ENCODE assay signal across 8 cellular contexts in genomic region chr16:2428051-2428786, GRCh38. TPM values are rescaled to one million over a fixed set of nuclear protein-coding genes. Genes with fewer than 3 reads are reported as not detected.
DNase-seq lines count a peak whose midpoint lies in the region; ATAC-seq and TF ChIP-seq lines count a peak whose summit lies in the region.

No MANE protein-coding gene starts in this region.

- H3K36me3 ChIP-seq in CD4-positive, alpha-beta memory T cell (ENCODE audit: insufficient read depth, low read length): peaks cover 11% of the 10 kb centered on the region

- in situ Hi-C loops in astrocyte of the cerebellum (cut with HindIII; ENCODE audit: low sequenced_read_pairs): loop anchor here (10.0 kb wide), 1 partner anchor 263 kb away; no protein-coding TSS in a partner anchor

- H3K27me3 ChIP-seq in CD4-positive, alpha-beta memory T cell (ENCODE audit: insufficient read depth, low read length): no peaks in the 10 kb centered on the region

- no peaks in the 10 kb centered on the region for H3K9me3 ChIP-seq in CD4-positive, alpha-beta memory T cell (ENCODE audit: control insufficient read depth in 1 of 2, low read length in 2 of 2)

- no peaks in the 10 kb centered on the region for H3K27me3 Mint-ChIP-seq in CD4-positive, alpha-beta memory T cell
- no peaks in the 10 kb centered on the region for H3K27me3 Mint-ChIP-seq in stimulated activated memory B cell treated with anti-CD40 and anti-IgM and Interleukin-4, amounts not matched to agents 10 μg/mL and 1 μg/mL and 100 μg/mL, for 72 hours

- TF ChIP-seq CTCF in astrocyte of the cerebellum (IDR thresholded peaks at IDR 0.05; ENCODE audit: low read depth, low read length, missing control alignments): peak; percentile 22

- peak overlapping the region; percentile 36 to 76 for H3K4me3 ChIP-seq in CD4-positive, alpha-beta memory T cell (ENCODE audit: low read length in 2 of 2)
- peak overlapping the region; percentile 79 for H3K4me3 ChIP-seq in astrocyte of the cerebellum (ENCODE audit: low read depth, low read length)

- intact Hi-C loops in CD4-positive, alpha-beta memory T cell (cut with micrococcal nuclease): no loop called here

- POLR2A ChIA-PET in CD4-positive, alpha-beta memory T cell (lab: Charles Lee; ENCODE audit: partially characterized antibody): interaction anchor here (1.4 to 2.3 kb wide), 2 partner anchors 88 to 103 kb away, joined by 3 to 6 read pairs; partner anchors contain the start of genes ABCA3 and CEMP1

- peaks cover 14 to 27% (median 18%) of the 10 kb centered on the region in 4 donors for H3K4me1 Mint-ChIP-seq in CD4-positive, alpha-beta memory T cell
- peaks cover 19% of the 10 kb centered on the region for H3K4me1 Mint-ChIP-seq in stimulated activated memory B cell treated with anti-CD40 and anti-IgM and Interleukin-4, amounts not matched to agents 10 μg/mL and 1 μg/mL and 100 μg/mL, for 72 hours

- peaks cover 3 to 12% of the 10 kb centered on the region in 2 donors for H3K36me3 Mint-ChIP-seq in CD4-positive, alpha-beta memory T cell
- peaks cover 4% of the 10 kb centered on the region for H3K36me3 Mint-ChIP-seq in stimulated activated memory B cell treated with anti-CD40 and anti-IgM and Interleukin-4, amounts not matched to agents 10 μg/mL and 1 μg/mL and 100 μg/mL, for 72 hours

- H3K4me1 ChIP-seq in CD4-positive, alpha-beta memory T cell (ENCODE audit: insufficient read depth, low read length): peaks cover 20% of the 10 kb centered on the region

- no peaks in the 10 kb centered on the region for H3K9me3 Mint-ChIP-seq in CD4-positive, alpha-beta memory T cell
- H3K9me3 Mint-ChIP-seq in stimulated activated memory B cell treated with anti-CD40 and anti-IgM and Interleukin-4, amounts not matched to agents 10 μg/mL and 1 μg/mL and 100 μg/mL, for 72 hours: no peaks in the 10 kb centered on the region

- H3K4me3 Mint-ChIP-seq in CD4-positive, alpha-beta memory T cell: peak overlapping the region; percentile 86 to 93 (median 88)
- H3K4me3 Mint-ChIP-seq in stimulated activated memory B cell treated with anti-CD40 and anti-IgM and Interleukin-4, amounts not matched to agents 10 μg/mL and 1 μg/mL and 100 μg/mL, for 72 hours: peak overlapping the region; percentile 85

- peak overlapping the region in 6 of 7 donors; percentile 72 to 91 (median 82) for H3K27ac Mint-ChIP-seq in CD4-positive, alpha-beta memory T cell
- peak overlapping the region; percentile 83 for H3K27ac Mint-ChIP-seq in stimulated activated memory B cell treated with anti-CD40 and anti-IgM and Interleukin-4, amounts not matched to agents 10 μg/mL and 1 μg/mL and 100 μg/mL, for 72 hours

- DNase-seq in CD4-positive, alpha-beta memory T cell: no peak
- DNase-seq in NCI-H146 (lab: John Stamatoyannopoulos, UW) (peak; percentile 81), astrocyte of the cerebellum (ENCODE audit: low read depth) (no peak), iris pigment epithelial cell (ENCODE audit: low read depth) (peak; percentile 28), hepatic stellate cell (ENCODE audit: low spot score) (no peak)

- peak; percentile 12 for ATAC-seq in GM19372 (IDR thresholded peaks at IDR 0.05; ENCODE audit: low read depth, unreplicated experiment)
- peak; percentile 5 for ATAC-seq in stimulated activated memory B cell treated with anti-CD40 and anti-IgM and Interleukin-4, amounts not matched to agents 10 μg/mL and 1 μg/mL and 100 μg/mL, for 72 hours
- ATAC-seq in GM19328 (IDR thresholded peaks at IDR 0.05; ENCODE audit: unreplicated experiment): no peak

- peak overlapping the region; percentile 52 for H3K27ac ChIP-seq in CD4-positive, alpha-beta memory T cell (ENCODE audit: low read depth, low read length)

- CTCF ChIA-PET in CD4-positive, alpha-beta memory T cell (lab: Charles Lee; ENCODE audit: partially characterized antibody): interaction anchor here (0.6 to 2.5 kb wide), 3 partner anchors 15 to 234 kb away, joined by 3 to 9 read pairs (median 3); no protein-coding TSS in a partner anchor

RNA-seq across cellular contexts. Expression of gene CCNF, which starts 1.0 kb away (rescaled TPM):
- 1 to 10 TPM; 4.7 TPM for total RNA-seq in CD4-positive, alpha-beta memory T cell
- 1 to 10 TPM; 1.6 to 3.3 TPM for polyA plus RNA-seq in CD4-positive, alpha-beta memory T cell

RNA-seq across cellular contexts. Expression of gene TEDC2, which starts 31.7 kb away (rescaled TPM):
- under 1 TPM; 0.44 to 0.55 TPM for total RNA-seq in CD4-positive, alpha-beta memory T cell
- polyA plus RNA-seq in CD4-positive, alpha-beta memory T cell: under 1 TPM in 1 of 2 donors, not detected in 1; 0.44 TPM

RNA-seq across cellular contexts. Expression of gene NTN3, which starts 42.9 kb away (rescaled TPM):
- total RNA-seq in CD4-positive, alpha-beta memory T cell: not detected
- polyA plus RNA-seq in CD4-positive, alpha-beta memory T cell: not detected

RNA-seq across cellular contexts. Expression of gene TBC1D24, which starts 46.7 kb away (rescaled TPM):
- 10 to 100 TPM in 1 of 2 experiments, 1 to 10 TPM in 1; 9.6 to 13.7 TPM for total RNA-seq in CD4-positive, alpha-beta memory T cell
- 1 to 10 TPM; 1.3 to 1.8 TPM for polyA plus RNA-seq in CD4-positive, alpha-beta memory T cell

Comparison
In these comparisons a context has a peak if more than half of its experiments do, and no peak if none do; other contexts are left out.
1. DNase-seq: peak in NCI-H146 (single experiment) and iris pigment epithelial cell (single experiment); none in CD4-positive, alpha-beta memory T cell (0 of 5), astrocyte of the cerebellum (single experiment) and hepatic stellate cell (single experiment).